23 cellular contexts compared by ENCODE assay signal in genomic region chrX:16745659-16746058, GRCh38.
"Had no signal": no experiment of that assay in that cellular context is flagged by ENCODE, and none has a peak within 500 bp of the region (broad histone marks: within the 10 kb centered on the region; RNA-seq: fewer than 3 reads in every experiment).

No MANE protein-coding gene starts in this region.

- DNase-seq: activated CD4-positive, alpha-beta T cell treated with anti-CD3 and anti-CD28 coated beads, Interleukin-2, amount 10 ng/mL, durations not matched to agents 24 days and 14 days; activated CD8-positive, alpha-beta T cell treated with anti-CD3 and anti-CD28 coated beads for 36 hours; activated naive CD4-positive, alpha-beta T cell treated with anti-CD3 and anti-CD28 coated beads for 36 hours; activated T-cell treated with anti-CD3 and anti-CD28 coated beads, Interleukin-2, amount 50 U/mL, for 24 hours; cerebellar nuclear complex; cortex of kidney; erythroblast; foreskin melanocyte; glutamatergic neuron; hippocampal formation; islet precursor cell; mesendoderm; naive thymus-derived CD4-positive, alpha-beta T cell; ovary; psoas muscle; spleen; stimulated activated CD8-positive, alpha-beta memory T cell treated with anti-CD3 and anti-CD28 coated beads, Interleukin-4, amount 100 ng/mL, for 48 hours; T1000 had no signal

- H3K27ac Mint-ChIP-seq: activated CD4-positive, alpha-beta T cell treated with anti-CD3 and anti-CD28 coated beads, Interleukin-2, amount 10 ng/mL, durations not matched to agents 24 days and 14 days; activated CD8-positive, alpha-beta T cell treated with anti-CD3 and anti-CD28 coated beads for 36 hours; activated naive CD4-positive, alpha-beta T cell treated with anti-CD3 and anti-CD28 coated beads for 36 hours; activated T-cell treated with anti-CD3 and anti-CD28 coated beads, Interleukin-2, amount 50 U/mL, for 24 hours; naive thymus-derived CD4-positive, alpha-beta T cell; stimulated activated naive CD8-positive, alpha-beta T cell treated with anti-CD3 and anti-CD28 coated beads, Interleukin-15, Interleukin-2, amounts not matched to agents 100 ng/mL and 50 ng/mL, for 24 hours had no signal

- ATAC-seq: activated CD8-positive, alpha-beta T cell treated with anti-CD3 and anti-CD28 coated beads for 36 hours; naive thymus-derived CD4-positive, alpha-beta T cell; psoas muscle had no signal

- H3K27me3 ChIP-seq: ascending aorta, breast epithelium, ovary, spleen, tibial nerve, vagina had no signal

- H3K36me3 ChIP-seq: ovary had no signal

- H3K9me3 Mint-ChIP-seq: activated CD4-positive, alpha-beta T cell treated with anti-CD3 and anti-CD28 coated beads, Interleukin-2, amount 10 ng/mL, durations not matched to agents 24 days and 14 days; activated CD8-positive, alpha-beta T cell treated with anti-CD3 and anti-CD28 coated beads for 36 hours; activated naive CD4-positive, alpha-beta T cell treated with anti-CD3 and anti-CD28 coated beads for 36 hours; activated T-cell treated with anti-CD3 and anti-CD28 coated beads, Interleukin-2, amount 50 U/mL, for 24 hours; naive thymus-derived CD4-positive, alpha-beta T cell; stimulated activated naive CD8-positive, alpha-beta T cell treated with anti-CD3 and anti-CD28 coated beads, Interleukin-15, Interleukin-2, amounts not matched to agents 100 ng/mL and 50 ng/mL, for 24 hours had no signal

- H3K27me3 Mint-ChIP-seq: activated CD4-positive, alpha-beta T cell treated with anti-CD3 and anti-CD28 coated beads, Interleukin-2, amount 10 ng/mL, durations not matched to agents 24 days and 14 days; activated CD8-positive, alpha-beta T cell treated with anti-CD3 and anti-CD28 coated beads for 36 hours; activated T-cell treated with anti-CD3 and anti-CD28 coated beads, Interleukin-2, amount 50 U/mL, for 24 hours; naive thymus-derived CD4-positive, alpha-beta T cell; stimulated activated naive CD8-positive, alpha-beta T cell treated with anti-CD3 and anti-CD28 coated beads, Interleukin-15, Interleukin-2, amounts not matched to agents 100 ng/mL and 50 ng/mL, for 24 hours had no signal

- H3K4me3 Mint-ChIP-seq: activated CD4-positive, alpha-beta T cell treated with anti-CD3 and anti-CD28 coated beads, Interleukin-2, amount 10 ng/mL, durations not matched to agents 24 days and 14 days; activated CD8-positive, alpha-beta T cell treated with anti-CD3 and anti-CD28 coated beads for 36 hours; activated naive CD4-positive, alpha-beta T cell treated with anti-CD3 and anti-CD28 coated beads for 36 hours; activated T-cell treated with anti-CD3 and anti-CD28 coated beads, Interleukin-2, amount 50 U/mL, for 24 hours; naive thymus-derived CD4-positive, alpha-beta T cell; stimulated activated naive CD8-positive, alpha-beta T cell treated with anti-CD3 and anti-CD28 coated beads, Interleukin-15, Interleukin-2, amounts not matched to agents 100 ng/mL and 50 ng/mL, for 24 hours had no signal

- H3K4me1 Mint-ChIP-seq: activated CD4-positive, alpha-beta T cell treated with anti-CD3 and anti-CD28 coated beads, Interleukin-2, amount 10 ng/mL, durations not matched to agents 24 days and 14 days had no signal

- H3K27ac ChIP-seq: ascending aorta, breast epithelium, ovary, psoas muscle, spleen, tibial nerve, vagina had no signal

- H3K4me3 ChIP-seq: ascending aorta, breast epithelium, ovary, psoas muscle, spleen, tibial nerve, vagina had no signal

- H3K9me3 ChIP-seq: ascending aorta, breast epithelium, ovary, psoas muscle, spleen, tibial nerve, vagina had no signal

- H3K4me1 ChIP-seq: ascending aorta, breast epithelium, psoas muscle, spleen, tibial nerve, vagina had no signal
